In the genomic region with DNA sequence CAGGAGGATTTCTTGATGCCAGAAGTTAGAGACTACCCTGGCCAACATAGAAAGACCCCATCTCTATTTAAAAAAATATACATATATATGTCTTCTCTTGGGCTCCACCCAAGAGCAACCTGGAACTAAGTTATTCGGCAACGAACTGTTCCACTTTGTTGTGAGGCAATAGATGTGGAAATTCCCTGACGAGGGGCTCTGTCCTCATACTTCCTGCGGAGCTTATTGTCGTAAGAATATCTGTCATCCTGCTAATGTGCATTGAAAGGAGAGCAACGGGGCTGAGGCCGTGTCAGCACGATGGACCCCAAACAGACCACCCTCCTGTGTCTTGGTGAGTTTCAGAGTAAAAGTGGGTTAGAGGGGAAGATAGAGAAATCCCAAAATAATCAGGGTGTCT, we compare ENCODE assay signal across 13 cellular contexts.
"Had no signal": no experiment of that assay in that cellular context is flagged by ENCODE, and none has a peak within 500 bp of the region (broad histone marks: within the 10 kb centered on the region; RNA-seq: fewer than 3 reads in every experiment).

A gene (plus strand): TSS at position 246 of the 400 bp plus-strand sequence. CDS start 55 bp downstream, at position 301.

- ATAC-seq: activated CD4-positive, CD25-positive, alpha-beta regulatory T cell treated with anti-CD3 and anti-CD28 coated beads, Interleukin-2, amount 50 U/mL, for 24 hours; pancreas; stimulated activated naive B cell treated with anti-CD40 and anti-IgM and Interleukin-4, amounts not matched to agents 10 μg/mL and 1 μg/mL and 100 μg/mL, for 72 hours had no signal

- DNase-seq: activated naive CD8-positive, alpha-beta T cell treated with anti-CD3 and anti-CD28 coated beads, Interleukin-2, amount 10 ng/mL, durations not matched to agents 7 days and 5 days; effector CD8-positive, alpha-beta T cell; foreskin melanocyte; kidney glomerular epithelial cell; midbrain; pancreas; stimulated activated CD4-positive, alpha-beta T cell treated with anti-CD3 and anti-CD28 coated beads, Interleukin-15, amount 100 ng/mL, for 24 hours; stimulated activated CD4-positive, alpha-beta T cell treated with anti-CD3 and anti-CD28 coated beads, Interleukin-4, amount 100 ng/mL, for 1 hour; stimulated activated naive B cell treated with anti-CD40 and anti-IgM and Interleukin-4, amounts not matched to agents 10 μg/mL and 1 μg/mL and 100 μg/mL, for 72 hours had no signal

- H3K27ac ChIP-seq: coronary artery, neural progenitor cell, pancreas, tibial nerve had no signal
